Comparison of ENCODE assay signal across 30 cellular contexts in genomic region chr5:148641735-148642134, GRCh38. TPM values are rescaled to one million over a fixed set of nuclear protein-coding genes. Genes with fewer than 3 reads are reported as not detected.
"Had no signal": no experiment of that assay in that cellular context is flagged by ENCODE, and none has a peak within 500 bp of the region (broad histone marks: within the 10 kb centered on the region; RNA-seq: fewer than 3 reads in every experiment).

No MANE protein-coding gene starts in this region.

- H3K9me3 ChIP-seq: heart left ventricle, lower lobe of right lung, ovary, sigmoid colon, tibial nerve, uterus had no signal

- H3K4me1 ChIP-seq: heart left ventricle, lower lobe of right lung, tibial nerve, uterus had no signal

- H3K4me3 Mint-ChIP-seq: immature natural killer cell; naive B cell; natural killer cell treated with Interleukin-12 subunit alpha and Interleukin-12 subunit beta and Interleukin-15 and Interleukin-18, amount 100 ng/mL, for 72 hours; stimulated activated memory B cell treated with anti-CD40 and anti-IgM and Interleukin-4, amounts not matched to agents 10 μg/mL and 1 μg/mL and 100 μg/mL, for 72 hours; stimulated activated naive CD8-positive, alpha-beta T cell treated with anti-CD3 and anti-CD28 coated beads, Interleukin-15, amount 100 ng/mL, for 72 hours; type B pancreatic cell had no signal

- H3K36me3 ChIP-seq: heart left ventricle, lower lobe of right lung, ovary, sigmoid colon, tibial nerve, uterus had no signal

- DNase-seq: heart left ventricle; hypothalamus; immature natural killer cell; kidney; left ventricle myocardium superior; lower lobe of right lung; midbrain; naive B cell; ovary; retina; right cardiac atrium; sigmoid colon; stimulated activated CD4-positive, alpha-beta T cell treated with anti-CD3 and anti-CD28 coated beads, Interleukin-1b, Interleukin-23, amount 100 ng/mL, for 48 hours; stimulated activated CD4-positive, alpha-beta T cell treated with anti-CD3 and anti-CD28 coated beads, Interleukin-2, amount 100 ng/mL, for 48 hours; stimulated activated CD4-positive, alpha-beta T cell treated with anti-CD3 and anti-CD28 coated beads, Interleukin-4, amount 100 ng/mL, for 4 hours; stimulated activated CD8-positive, alpha-beta memory T cell treated with anti-CD3 and anti-CD28 coated beads, Interleukin-4, amount 100 ng/mL, for 48 hours; stimulated activated naive CD4-positive, alpha-beta T cell treated with Interleukin-2 at 50 U/mL for 16 hours; stimulated activated naive CD8-positive, alpha-beta T cell treated with anti-CD3 and anti-CD28 coated beads, Interleukin-15, amount 100 ng/mL, for 72 hours; substantia nigra; uterus had no signal

- H3K4me2 ChIP-seq: smooth muscle cell had no signal

- ATAC-seq: heart left ventricle; left ventricle myocardium superior; lower lobe of right lung; natural killer cell treated with Interleukin-12 subunit alpha and Interleukin-12 subunit beta and Interleukin-15 and Interleukin-18, amount 100 ng/mL, for 72 hours; right cardiac atrium; stimulated activated memory B cell treated with anti-CD40 and anti-IgM and Interleukin-4, amounts not matched to agents 10 μg/mL and 1 μg/mL and 100 μg/mL, for 72 hours; stimulated activated naive CD8-positive, alpha-beta T cell treated with anti-CD3 and anti-CD28 coated beads, Interleukin-15, amount 100 ng/mL, for 72 hours had no signal

- H3K4me1 Mint-ChIP-seq: immature natural killer cell; naive B cell; stimulated activated memory B cell treated with anti-CD40 and anti-IgM and Interleukin-4, amounts not matched to agents 10 μg/mL and 1 μg/mL and 100 μg/mL, for 72 hours; stimulated activated naive CD8-positive, alpha-beta T cell treated with anti-CD3 and anti-CD28 coated beads, Interleukin-15, amount 100 ng/mL, for 72 hours had no signal

- H3K27me3 ChIP-seq: ovary, sigmoid colon, tibial nerve, uterus had no signal

- H3K27ac Mint-ChIP-seq: immature natural killer cell; naive B cell; natural killer cell treated with Interleukin-12 subunit alpha and Interleukin-12 subunit beta and Interleukin-15 and Interleukin-18, amount 100 ng/mL, for 72 hours; progenitor cell of endocrine pancreas; stimulated activated memory B cell treated with anti-CD40 and anti-IgM and Interleukin-4, amounts not matched to agents 10 μg/mL and 1 μg/mL and 100 μg/mL, for 72 hours; stimulated activated naive CD8-positive, alpha-beta T cell treated with anti-CD3 and anti-CD28 coated beads, Interleukin-15, amount 100 ng/mL, for 72 hours; type B pancreatic cell had no signal

- H3K27ac ChIP-seq: heart left ventricle, lower lobe of right lung, ovary, sigmoid colon, tibial nerve, uterus had no signal

- H3K4me3 ChIP-seq: heart left ventricle, lower lobe of right lung, ovary, sigmoid colon, smooth muscle cell, tibial nerve, uterus had no signal

- H3K9me3 Mint-ChIP-seq: naive B cell; natural killer cell treated with Interleukin-12 subunit alpha and Interleukin-12 subunit beta and Interleukin-15 and Interleukin-18, amount 100 ng/mL, for 72 hours; stimulated activated memory B cell treated with anti-CD40 and anti-IgM and Interleukin-4, amounts not matched to agents 10 μg/mL and 1 μg/mL and 100 μg/mL, for 72 hours; stimulated activated naive CD8-positive, alpha-beta T cell treated with anti-CD3 and anti-CD28 coated beads, Interleukin-15, amount 100 ng/mL, for 72 hours; type B pancreatic cell had no signal

- H3K36me3 Mint-ChIP-seq: immature natural killer cell; naive B cell; natural killer cell treated with Interleukin-12 subunit alpha and Interleukin-12 subunit beta and Interleukin-15 and Interleukin-18, amount 100 ng/mL, for 72 hours; stimulated activated memory B cell treated with anti-CD40 and anti-IgM and Interleukin-4, amounts not matched to agents 10 μg/mL and 1 μg/mL and 100 μg/mL, for 72 hours; type B pancreatic cell had no signal

RNA-seq across cellular contexts. Expression of gene HTR4, which starts 12.6 kb away (rescaled TPM):
- total RNA-seq: left ventricle myocardium superior; lower lobe of right lung; natural killer cell treated with Interleukin-12 subunit alpha and Interleukin-12 subunit beta and Interleukin-15 and Interleukin-18, amount 100 ng/mL, for 72 hours; omental fat pad; progenitor cell of endocrine pancreas; pulmonary artery endothelial cell; ureter had no signal
- polyA plus RNA-seq: immature natural killer cell, neural cell, smooth muscle cell had no signal
